Comparison of ENCODE assay signal across 11 cellular contexts in genomic region chr10:109895095-109895818, GRCh38. TPM values are rescaled to one million over a fixed set of nuclear protein-coding genes. Genes with fewer than 3 reads are reported as not detected.
DNase-seq lines count a peak whose midpoint lies in the region; ATAC-seq and TF ChIP-seq lines count a peak whose summit lies in the region.
"Had no signal": no experiment of that assay in that cellular context is flagged by ENCODE, and none has a peak within 500 bp of the region (broad histone marks: within the 10 kb centered on the region; RNA-seq: fewer than 3 reads in every experiment).

No MANE protein-coding gene starts in this region.

- H3K27me3 ChIP-seq in lung (ENCODE audit: control insufficient read depth, insufficient read depth) (no peaks in the 10 kb centered on the region), testis (no peaks in the 10 kb centered on the region)
- no peaks in the 10 kb centered on the region for H3K27me3 ChIP-seq in effector memory CD4-positive, alpha-beta T cell (replicated peaks; ENCODE audit: control insufficient read depth, insufficient read depth, low read length, poor library complexity, severe bottlenecking)

- H3K4me3 ChIP-seq in lung = no peak overlapping the region
- H3K4me3 ChIP-seq in testis = no peak overlapping the region
- H3K4me3 ChIP-seq in effector memory CD4-positive, alpha-beta T cell (ENCODE audit: insufficient read depth, low read depth, low read length, poor library complexity, severe bottlenecking) = no peak overlapping the region

- no peaks in the 10 kb centered on the region for H3K27me3 Mint-ChIP-seq in effector memory CD8-positive, alpha-beta T cell
- H3K27me3 Mint-ChIP-seq: stimulated activated naive CD8-positive, alpha-beta T cell treated with anti-CD3 and anti-CD28 coated beads, Interleukin-15, Interleukin-2, amounts not matched to agents 100 ng/mL and 50 ng/mL, for 24 hours had no signal

- WGBS in lung, 2 donors = 79 to 89% methylated on average over 7 of the region's 7 CpGs
- 65 to 73% methylated on average over 5 to 7 of the region's 7 CpGs for WGBS in testis, 2 donors

- H3K27ac ChIP-seq in lung (ENCODE audit: low read depth in 1 of 2, low read length in 1 of 2) = peak overlapping the region; percentile 58 to 60
- H3K27ac ChIP-seq in testis = peak overlapping the region; percentile 48 to 79
- H3K27ac ChIP-seq in effector memory CD4-positive, alpha-beta T cell (ENCODE audit: insufficient read depth, low read length, poor library complexity, severe bottlenecking) = no peak overlapping the region
- H3K27ac ChIP-seq: VCaP had no signal

- H3K4me1 ChIP-seq in lung (ENCODE audit: control insufficient read depth in 2 of 2, insufficient read depth in 2 of 2, low read length in 2 of 2) (peaks cover 20 to 63% of the 10 kb centered on the region in 2 donors), testis (peaks cover 61% of the 10 kb centered on the region)
- no peaks in the 10 kb centered on the region for H3K4me1 ChIP-seq in effector memory CD4-positive, alpha-beta T cell (ENCODE audit: control insufficient read depth, insufficient read depth, low read length, poor library complexity, severe bottlenecking)

- peaks cover 0 to 12% of the 10 kb centered on the region in 2 donors for H3K36me3 ChIP-seq in lung (ENCODE audit: control insufficient read depth in 2 of 2, insufficient read depth in 2 of 2, low read length in 2 of 2)
- H3K36me3 ChIP-seq in testis (ENCODE audit: low read depth, missing control alignments) = no peaks in the 10 kb centered on the region
- peaks cover 16% of the 10 kb centered on the region for H3K36me3 ChIP-seq in effector memory CD4-positive, alpha-beta T cell (ENCODE audit: control insufficient read depth, insufficient read depth, low read length)

- peak overlapping the region; percentile 25 to 44 for H3K27ac Mint-ChIP-seq in effector memory CD8-positive, alpha-beta T cell
- H3K27ac Mint-ChIP-seq: stimulated activated naive CD8-positive, alpha-beta T cell treated with anti-CD3 and anti-CD28 coated beads, Interleukin-15, Interleukin-2, amounts not matched to agents 100 ng/mL and 50 ng/mL, for 24 hours had no signal

- H3K4me3 Mint-ChIP-seq in effector memory CD8-positive, alpha-beta T cell = no peak overlapping the region
- H3K4me3 Mint-ChIP-seq: stimulated activated naive CD8-positive, alpha-beta T cell treated with anti-CD3 and anti-CD28 coated beads, Interleukin-15, Interleukin-2, amounts not matched to agents 100 ng/mL and 50 ng/mL, for 24 hours had no signal

- no peaks in the 10 kb centered on the region for H3K9me3 ChIP-seq in lung (ENCODE audit: control insufficient read depth in 2 of 2, insufficient read depth in 1 of 2, low read length in 1 of 2)
- H3K9me3 ChIP-seq in testis = no peaks in the 10 kb centered on the region
- no peaks in the 10 kb centered on the region for H3K9me3 ChIP-seq in effector memory CD4-positive, alpha-beta T cell (ENCODE audit: control insufficient read depth, low read length)

- no peaks in the 10 kb centered on the region for H3K9me3 Mint-ChIP-seq in effector memory CD8-positive, alpha-beta T cell
- H3K9me3 Mint-ChIP-seq: stimulated activated naive CD8-positive, alpha-beta T cell treated with anti-CD3 and anti-CD28 coated beads, Interleukin-15, Interleukin-2, amounts not matched to agents 100 ng/mL and 50 ng/mL, for 24 hours had no signal

- peaks cover 9% of the 10 kb centered on the region for H3K36me3 Mint-ChIP-seq in effector memory CD8-positive, alpha-beta T cell (ENCODE audit: insufficient read depth)

- no peak for ATAC-seq in effector memory CD8-positive, alpha-beta T cell (replicated peaks)
- ATAC-seq in lung (ENCODE audit: insufficient read depth, low FRiP score) (no peak), HG03521 (IDR thresholded peaks at IDR 0.05; ENCODE audit: unreplicated experiment) (no peak)
- ATAC-seq: HCT116 had no signal

- no peak for TF ChIP-seq CTCF in lung (IDR thresholded peaks at IDR 0.05; ENCODE audit: control extremely low read depth, extremely low read depth)
- TF ChIP-seq CTCF in testis (IDR thresholded peaks at IDR 0.05) = no peak

- TF ChIP-seq POLR2A in testis (IDR thresholded peaks at IDR 0.05) = no peak

- DNase-seq in M059J (ENCODE audit: low read depth) (peak; percentile 59), lung (ENCODE audit: low spot score) (no peak), testis (peak; percentile 46), NCI-H226 (no peak), NCI-H345 treated with DMSO at 0.1 percent for 48 hours (lab: John Stamatoyannopoulos, UW; ENCODE audit: unreplicated experiment) (no peak)
- no peak for DNase-seq in effector memory CD8-positive, alpha-beta T cell
- no peak for DNase-seq in effector memory CD4-positive, alpha-beta T cell

- peaks cover 33 to 58% of the 10 kb centered on the region in 2 donors for H3K4me1 Mint-ChIP-seq in effector memory CD8-positive, alpha-beta T cell (ENCODE audit: low read depth in 2 of 2)

- intact Hi-C loops in testis (cut with DNase I; ENCODE audit: low total_unique reads) = no loop called here

RNA-seq across cellular contexts. Expression of gene XPNPEP1, which starts 28.1 kb away (rescaled TPM):
- 93.5 and 96.6 TPM in 2 replicates for total RNA-seq in M059J (2014; rRNA removed; shearing (Covaris generic))
- total RNA-seq in lung (100 to 1,000 TPM in 1 of 2 donors, 10 to 100 TPM in 1; 52.4 to 129 TPM), testis (100 to 1,000 TPM in 1 of 2 donors, 10 to 100 TPM in 1; 90.2 to 118 TPM)
- polyA plus RNA-seq in lung (10 to 100 TPM; 16.5 to 44.4 TPM), testis (ENCODE audit: insufficient read depth, low read depth, low replicate concordance) (55.5 TPM)

Comparison
In these comparisons a context has a peak if more than half of its experiments do, and no peak if none do; other contexts are left out.
1. DNase-seq: peak in M059J (single experiment) and testis (single experiment); none in effector memory CD8-positive, alpha-beta T cell (0 of 3), lung (single experiment), effector memory CD4-positive, alpha-beta T cell (0 of 3), NCI-H226 (single experiment) and NCI-H345 treated with DMSO at 0.1 percent for 48 hours (single experiment).